ENCODE assay signal across 8 cellular contexts in genomic region chr15:65028921-65029735, GRCh38. TPM values are rescaled to one million over a fixed set of nuclear protein-coding genes. Genes with fewer than 3 reads are reported as not detected.
A peak's percentile ranks its signal among the peaks of the same experiment; 100 is the strongest.
DNase-seq lines count a peak whose midpoint lies in the region; ATAC-seq and TF ChIP-seq lines count a peak whose summit lies in the region.

TSS of gene MTFMT (minus strand) at chr15:65029639. CDS start at chr15:65029613, 26 bp downstream.

- TF ChIP-seq CTCF in 22Rv1 (IDR thresholded peaks at IDR 0.05), result peak; percentile 19
- no peak for TF ChIP-seq CTCF in colonic mucosa (IDR thresholded peaks at IDR 0.05)

- TF ChIP-seq POLR2A in GM18505 (IDR thresholded peaks at IDR 0.05; ENCODE audit: borderline replicate concordance, extremely low read depth, insufficient read depth, insufficient read length), result peak; percentile 92

- H3K27ac ChIP-seq in 22Rv1 (no peak within 1 kb of the TSS), colonic mucosa (peak within 1 kb of the TSS; percentile 66)

- ATAC-seq in GM18505 (IDR thresholded peaks at IDR 0.05; ENCODE audit: unreplicated experiment), result peak; percentile 73
- peak; percentile 78 for ATAC-seq in HG03064 (IDR thresholded peaks at IDR 0.05; ENCODE audit: low read depth, unreplicated experiment)

- peak within 1 kb of the TSS; percentile 90 to 91 for H3K9ac ChIP-seq in colonic mucosa (ENCODE audit: low read depth in 2 of 2, low read length in 2 of 2)

- H3K27me3 ChIP-seq in colonic mucosa, result no peaks in the 10 kb centered on the region

- peak; percentile 20 for DNase-seq in NCI-H510A (lab: John Stamatoyannopoulos, UW)
- peak; percentile 96 for DNase-seq in activated CD4-positive, alpha-beta T cell treated with anti-CD3 and anti-CD28 coated beads for 48 hours
- peak; percentile 95 for DNase-seq in colonic mucosa
- peak; percentile 96 for DNase-seq in left kidney (ENCODE audit: low read depth, low spot score)
- DNase-seq in stimulated activated CD4-positive, alpha-beta T cell treated with anti-CD3 and anti-CD28 coated beads, Interleukin-1b, Interleukin-23, amount 100 ng/mL, for 4 hours (ENCODE audit: low read depth in 2 of 2), result peak; percentile 95 to 98

- H3K36me3 ChIP-seq in colonic mucosa, result no peaks in the 10 kb centered on the region

- intact Hi-C loops in colonic mucosa (cut with DNase I), result no loop called here

- H3K9me3 ChIP-seq in colonic mucosa, result no peaks in the 10 kb centered on the region

- H3K4me1 ChIP-seq in colonic mucosa, result peaks cover 6% of the 10 kb centered on the region

- peak within 1 kb of the TSS; percentile 96 for H3K4me3 ChIP-seq in colonic mucosa

RNA-seq across cellular contexts. Expression of gene MTFMT, which starts in this region (rescaled TPM):
- total RNA-seq in colonic mucosa, result 10 to 100 TPM; 22.1 to 25.9 TPM

Comparison
In these comparisons a context has a peak if more than half of its experiments do, and no peak if none do; other contexts are left out.
1. DNase-seq: peak in every context shown above with its lines; median percentile 96 in stimulated activated CD4-positive, alpha-beta T cell treated with anti-CD3 and anti-CD28 coated beads, Interleukin-1b, Interleukin-23, amount 100 ng/mL, for 4 hours; 96 in activated CD4-positive, alpha-beta T cell treated with anti-CD3 and anti-CD28 coated beads for 48 hours; 96 in left kidney; 95 in colonic mucosa; 20 in NCI-H510A.